In genomic region chr4:126109836-126110235, GRCh38 we compare ENCODE assay signal across 6 cellular contexts.
"Had no signal": no experiment of that assay in that cellular context is flagged by ENCODE, and none has a peak within 500 bp of the region (broad histone marks: within the 10 kb centered on the region; RNA-seq: fewer than 3 reads in every experiment).

No MANE protein-coding gene starts in this region.

- H3K27ac ChIP-seq: HL-60, KMS-11 had no signal

- FAIRE-seq: HTR-8/SVneo had no signal

- DNase-seq: Karpas-422, KBM-7, KG1 had no signal

- H3K9ac ChIP-seq: KMS-11 had no signal

- H3K4me2 ChIP-seq: KMS-11 had no signal
